In the genomic region with DNA sequence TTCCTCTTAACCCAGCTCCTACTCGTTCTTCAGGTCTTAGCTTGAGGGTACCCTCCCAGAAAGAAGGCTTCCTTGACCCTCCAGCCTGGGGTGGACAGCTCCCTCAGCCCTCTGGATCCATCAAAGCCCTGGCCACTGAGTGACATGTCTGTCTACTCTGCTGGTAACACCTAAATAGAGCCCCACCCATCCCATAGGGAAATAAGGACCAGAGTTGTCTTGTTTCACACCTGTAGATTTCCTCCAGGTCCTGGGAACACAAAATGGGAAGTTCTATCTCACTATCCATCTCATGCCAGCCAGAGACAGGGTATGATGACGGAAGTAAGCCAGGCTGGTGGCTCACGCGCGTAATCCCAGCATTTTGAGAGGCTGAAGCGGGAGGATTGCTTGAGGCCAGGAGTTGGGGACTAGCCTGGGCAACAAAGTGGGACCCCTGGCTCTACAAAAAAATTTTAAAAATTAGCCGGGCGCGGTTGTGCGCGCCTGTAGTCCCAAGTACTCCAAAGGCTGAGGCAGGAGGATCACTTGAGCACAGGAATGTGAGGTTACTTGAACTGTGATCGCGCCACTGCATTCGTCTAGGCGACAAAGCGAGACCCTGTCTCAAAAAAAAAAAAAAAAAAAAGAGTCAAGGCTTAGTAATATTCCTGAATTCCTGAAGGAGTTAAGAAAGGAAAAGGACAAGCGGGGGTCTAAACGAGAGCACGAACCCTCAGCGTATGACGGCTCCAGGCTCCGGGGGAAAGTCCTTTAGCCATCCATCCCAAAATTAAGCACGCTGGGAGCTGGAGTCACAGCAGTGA, we compare ENCODE assay signal across 8 cellular contexts. TPM values are rescaled to one million over a fixed set of nuclear protein-coding genes. Genes with fewer than 3 reads are reported as not detected.
DNase-seq lines count a peak whose midpoint lies in the region; ATAC-seq, FAIRE-seq and TF ChIP-seq lines count a peak whose summit lies in the region.

No MANE protein-coding gene starts in this region.

- peak overlapping the region; percentile 100 for H3K23ac ChIP-seq in IMR-90 (ENCODE audit: low read depth, low read length)

- TSS peak; percentile 50 for BruUV-seq in IMR-90 (replicated peaks; lab: Mats Ljungman, UMichigan)

- H3K9ac ChIP-seq in IMR-90 (ENCODE audit: low read depth, low read length) (peak overlapping the region; percentile 100), astrocyte (ENCODE audit: low read length) (peak overlapping the region; percentile 95), keratinocyte (ENCODE audit: control insufficient read depth, extremely low read depth, insufficient read depth, low read length) (peak overlapping the region; percentile 95)

- H2AK5ac ChIP-seq in IMR-90 (ENCODE audit: low read depth, low read length), result peak overlapping the region; percentile 33

- TF ChIP-seq RAD21 in IMR-90 (IDR thresholded peaks at IDR 0.05; ENCODE audit: low read length), result no peak

- DNase-seq in BJ (ENCODE audit: low read depth) (no peak), IMR-90 (no peak), astrocyte (ENCODE audit: low read depth) (no peak), keratinocyte (ENCODE audit: low read depth, low spot score) (no peak), GM12892 (ENCODE audit: insufficient read length) (no peak), NK-92 (lab: John Stamatoyannopoulos, UW; ENCODE audit: unreplicated experiment) (no peak)
- DNase-seq in stimulated activated naive B cell treated with anti-CD40 and anti-IgM and Interleukin-4, amounts not matched to agents 10 μg/mL and 1 μg/mL and 100 μg/mL, for 72 hours, result no peak
- DNase-seq in stimulated activated CD4-positive, alpha-beta T cell treated with anti-CD3 and anti-CD28 coated beads, Interleukin-2, amount 100 ng/mL, for 24 hours, result no peak

- H4K8ac ChIP-seq in IMR-90 (ENCODE audit: low read depth in 2 of 2, low read length in 2 of 2), result peak overlapping the region; percentile 97 to 98

- H3K36me3 ChIP-seq in BJ (ENCODE audit: control insufficient read depth, insufficient read depth, low read length), result peaks cover 25% of the 10 kb centered on the region
- peaks cover 43% of the 10 kb centered on the region for H3K36me3 ChIP-seq in IMR-90 (ENCODE audit: control insufficient read depth, insufficient read depth, low read length)
- peaks cover 31% of the 10 kb centered on the region for H3K36me3 ChIP-seq in astrocyte (ENCODE audit: insufficient read depth, low read length)
- peaks cover 25 to 30% of the 10 kb centered on the region in 2 experiments for H3K36me3 ChIP-seq in keratinocyte (ENCODE audit: control insufficient read depth in 2 of 2, extremely low read depth in 1 of 2, insufficient read depth in 2 of 2, low read length in 2 of 2)

- H3K4me1 ChIP-seq in IMR-90 (ENCODE audit: control insufficient read depth, insufficient read depth, low read length), result peaks cover 7% of the 10 kb centered on the region
- H3K4me1 ChIP-seq in astrocyte (ENCODE audit: insufficient read depth, low read length), result peaks cover 22% of the 10 kb centered on the region
- H3K4me1 ChIP-seq in keratinocyte (ENCODE audit: control insufficient read depth, extremely low read depth, insufficient read depth, low read length), result peaks cover 24% of the 10 kb centered on the region

- H3K27me3 Mint-ChIP-seq in astrocyte (ENCODE audit: low read depth, unreplicated experiment), result no peaks in the 10 kb centered on the region
- H3K27me3 Mint-ChIP-seq in stimulated activated naive B cell treated with anti-CD40 and anti-IgM and Interleukin-4, amounts not matched to agents 10 μg/mL and 1 μg/mL and 100 μg/mL, for 72 hours, result no peaks in the 10 kb centered on the region

- peak; percentile 1; the same call in 1 of the 2 replicates for ATAC-seq in IMR-90 (ENCODE audit: low read depth)
- peak; percentile 10 to 24 for ATAC-seq in stimulated activated naive B cell treated with anti-CD40 and anti-IgM and Interleukin-4, amounts not matched to agents 10 μg/mL and 1 μg/mL and 100 μg/mL, for 72 hours (replicated peaks)

- H3K56ac ChIP-seq in IMR-90 (ENCODE audit: extremely low read depth, insufficient read depth, low read length), result peak overlapping the region; percentile 99

- peak overlapping the region; percentile 100 for H3K4ac ChIP-seq in IMR-90 (ENCODE audit: low read depth, low read length)

- H2BK15ac ChIP-seq in IMR-90 (ENCODE audit: low read depth, low read length), result peak overlapping the region; percentile 63; the same call in 2 of the 3 replicates

- H3K9me3 Mint-ChIP-seq in astrocyte (ENCODE audit: unreplicated experiment), result no peaks in the 10 kb centered on the region
- no peaks in the 10 kb centered on the region for H3K9me3 Mint-ChIP-seq in stimulated activated naive B cell treated with anti-CD40 and anti-IgM and Interleukin-4, amounts not matched to agents 10 μg/mL and 1 μg/mL and 100 μg/mL, for 72 hours

- peak overlapping the region; percentile 100 for H3K14ac ChIP-seq in IMR-90 (replicated peaks; ENCODE audit: low read depth, low read length)

- H3K27me3 ChIP-seq in BJ (ENCODE audit: control insufficient read depth, insufficient read depth, low read length), result no peaks in the 10 kb centered on the region
- no peaks in the 10 kb centered on the region for H3K27me3 ChIP-seq in IMR-90 (ENCODE audit: control insufficient read depth, insufficient read depth, low read length)
- no peaks in the 10 kb centered on the region for H3K27me3 ChIP-seq in astrocyte (ENCODE audit: insufficient read depth, low read length)
- H3K27me3 ChIP-seq in keratinocyte (ENCODE audit: control insufficient read depth, extremely low read depth, insufficient read depth, low read length), result no peaks in the 10 kb centered on the region

- H2BK5ac ChIP-seq in IMR-90 (ENCODE audit: low read depth, low read length, poor library complexity, severe bottlenecking), result peak overlapping the region; percentile 93

- TF ChIP-seq CTCF in BJ (IDR thresholded peaks at IDR 0.05; ENCODE audit: insufficient read depth, low read depth, low read length) (no peak), IMR-90 (conservative IDR thresholded peaks at IDR 0.05; ENCODE audit: low read depth, low read length) (no peak), astrocyte (IDR thresholded peaks at IDR 0.05; ENCODE audit: insufficient read depth, low read depth, low read length) (no peak), keratinocyte (optimal IDR thresholded peaks at IDR 0.05 in 1 of 3, IDR thresholded peaks at IDR 0.05 in 1 of 3, conservative IDR thresholded peaks at IDR 0.05 in 1 of 3; ENCODE audit: extremely low read depth in 1 of 3, insufficient read depth in 2 of 3, low read length in 3 of 3) (no peak)

- 50% methylated on average over 2 of the region's 23 CpGs; no CpG with 5 or more reads in 1 of the 2 experiments for WGBS in IMR-90 (ENCODE audit: extremely low coverage in 2 of 2, insufficient read length in 1 of 2), 2 experiments

- H3K27ac ChIP-seq in IMR-90 (ENCODE audit: insufficient read depth, low read length) (peak overlapping the region; percentile 96), astrocyte (ENCODE audit: low read depth, low read length) (peak overlapping the region; percentile 93), keratinocyte (ENCODE audit: control insufficient read depth, insufficient read depth, low read length) (peak overlapping the region; percentile 97)

- H2BK20ac ChIP-seq in IMR-90 (ENCODE audit: low read depth, low read length), result peak overlapping the region; percentile 72; the same call in 1 of the 2 replicates

- H3K9me3 ChIP-seq in IMR-90 (ENCODE audit: control insufficient read depth, insufficient read depth, low read length), result no peaks in the 10 kb centered on the region
- H3K9me3 ChIP-seq in astrocyte (ENCODE audit: insufficient read depth, low read depth, low read length), result no peaks in the 10 kb centered on the region
- no peaks in the 10 kb centered on the region for H3K9me3 ChIP-seq in keratinocyte (ENCODE audit: control insufficient read depth, low read depth, low read length)

- FAIRE-seq in astrocyte (lab: Jason Lieb, UNC) (no peak), keratinocyte (lab: Jason Lieb, UNC) (no peak), GM12892 (lab: Jason Lieb, UNC) (no peak)

- H3K36me3 Mint-ChIP-seq in astrocyte (ENCODE audit: low read depth, unreplicated experiment), result peaks cover 16% of the 10 kb centered on the region
- peaks cover 27 to 59% of the 10 kb centered on the region in 2 donors for H3K36me3 Mint-ChIP-seq in stimulated activated naive B cell treated with anti-CD40 and anti-IgM and Interleukin-4, amounts not matched to agents 10 μg/mL and 1 μg/mL and 100 μg/mL, for 72 hours

- in situ Hi-C loops in IMR-90 (cut with MboI; ENCODE audit: low sequenced_read_pairs), result no loop called here

- H3K4me1 Mint-ChIP-seq in astrocyte (ENCODE audit: low read depth, unreplicated experiment), result peaks cover 33% of the 10 kb centered on the region
- peaks cover 36 to 60% of the 10 kb centered on the region in 2 donors for H3K4me1 Mint-ChIP-seq in stimulated activated naive B cell treated with anti-CD40 and anti-IgM and Interleukin-4, amounts not matched to agents 10 μg/mL and 1 μg/mL and 100 μg/mL, for 72 hours

- H2BK120ac ChIP-seq in IMR-90 (ENCODE audit: low read depth, low read length), result peak overlapping the region; percentile 91

- no peak for TF ChIP-seq POLR2A in IMR-90 (IDR thresholded peaks at IDR 0.05; ENCODE audit: low read depth, low read length)
- TF ChIP-seq POLR2A in GM12892 (IDR thresholded peaks at IDR 0.05; ENCODE audit: low read depth, low read length), result no peak

- dilution Hi-C loops in IMR-90 (cut with HindIII; ENCODE audit: low sequenced_read_pairs, unreplicated experiment), result no loop called here
- dilution Hi-C loops in keratinocyte (cut with MboI; ENCODE audit: extremely low pct_ligation_motif_present, low sequenced_read_pairs), result no loop called here

- H4K20me1 ChIP-seq in IMR-90 (ENCODE audit: insufficient read depth, low read length) (peaks cover 22% of the 10 kb centered on the region; the same call in 1 of the 2 replicates), astrocyte (ENCODE audit: insufficient read depth, low read length) (peaks cover 56% of the 10 kb centered on the region), keratinocyte (ENCODE audit: control insufficient read depth, extremely low read depth, insufficient read depth, low read length) (no peaks in the 10 kb centered on the region)

- H3K4me2 ChIP-seq in IMR-90 (ENCODE audit: low read depth, low read length) (peak overlapping the region; percentile 88), astrocyte (ENCODE audit: low read length) (peak overlapping the region; percentile 97), keratinocyte (ENCODE audit: control insufficient read depth, extremely low read depth, insufficient read depth, low read depth, low read length) (peak overlapping the region; percentile 99)

- H3K4me3 Mint-ChIP-seq in astrocyte (ENCODE audit: unreplicated experiment), result peak overlapping the region; percentile 99
- peak overlapping the region; percentile 94 to 99 for H3K4me3 Mint-ChIP-seq in stimulated activated naive B cell treated with anti-CD40 and anti-IgM and Interleukin-4, amounts not matched to agents 10 μg/mL and 1 μg/mL and 100 μg/mL, for 72 hours

- POLR2A ChIA-PET in BJ (lab: Charles Lee) (no interaction called here), IMR-90 (lab: Charles Lee; ENCODE audit: unreplicated experiment) (interaction anchor here (0.7 kb wide), 1 partner anchor 23 kb away, joined by 3 read pairs; no protein-coding TSS in a partner anchor)

- peak overlapping the region; percentile 48 for H3K4me3 ChIP-seq in BJ (ENCODE audit: low read depth, low read length)
- peak overlapping the region; percentile 72 for H3K4me3 ChIP-seq in IMR-90 (ENCODE audit: insufficient read depth, low read depth, low read length)
- peak overlapping the region; percentile 91 for H3K4me3 ChIP-seq in astrocyte (ENCODE audit: insufficient read depth, low read depth, low read length)
- peak overlapping the region; percentile 79 to 95 (median 89) for H3K4me3 ChIP-seq in keratinocyte (ENCODE audit: control insufficient read depth in 2 of 3, extremely low read depth in 1 of 3, insufficient read depth in 2 of 3, low read depth in 1 of 3, low read length in 3 of 3)

- H3K79me1 ChIP-seq in IMR-90 (ENCODE audit: low read depth in 1 of 2, low read length in 2 of 2), result peaks cover 16 to 52% of the 10 kb centered on the region in 2 experiments; a peak in 3 of 4 replicates

- H3K27ac Mint-ChIP-seq in astrocyte (ENCODE audit: unreplicated experiment), result peak overlapping the region; percentile 100
- H3K27ac Mint-ChIP-seq in stimulated activated naive B cell treated with anti-CD40 and anti-IgM and Interleukin-4, amounts not matched to agents 10 μg/mL and 1 μg/mL and 100 μg/mL, for 72 hours, result peak overlapping the region; percentile 99

- peak overlapping the region; percentile 94 for H4K91ac ChIP-seq in IMR-90 (ENCODE audit: insufficient read depth, low read depth, low read length)

- H3K79me2 ChIP-seq in astrocyte (ENCODE audit: insufficient read depth, low read length) (peaks cover 40% of the 10 kb centered on the region), keratinocyte (ENCODE audit: control insufficient read depth, insufficient read depth, low read length) (peaks cover 28% of the 10 kb centered on the region)

- intact Hi-C loops in IMR-90 (cut with micrococcal nuclease), result loop anchor here (1.0 to 5.0 kb wide), 4 partner anchors 43 to 335 kb away; a partner anchor contains a TSS

- H2AFZ ChIP-seq in IMR-90 (replicated peaks; ENCODE audit: low read length, poor library complexity), result peak overlapping the region; percentile 97
- peak overlapping the region; percentile 69 for H2AFZ ChIP-seq in astrocyte (ENCODE audit: low read depth, low read length)
- H2AFZ ChIP-seq in keratinocyte (ENCODE audit: control insufficient read depth, low read length), result peak overlapping the region; percentile 92

- H3K9me1 ChIP-seq in IMR-90 (ENCODE audit: insufficient read depth, low read length) (no peaks in the 10 kb centered on the region; the same call in none of the 2 replicates), keratinocyte (ENCODE audit: control insufficient read depth, extremely low read depth, insufficient read depth, low read length) (no peaks in the 10 kb centered on the region)

- peak overlapping the region; percentile 96 for H3K18ac ChIP-seq in IMR-90 (ENCODE audit: low read depth, low read length)

- peak overlapping the region; percentile 97 for H4K5ac ChIP-seq in IMR-90 (ENCODE audit: low read depth, low read length)

- CTCF ChIA-PET in BJ (lab: Yijun Ruan, JAX), result interaction anchor here (0.6 to 5.3 kb wide), 30 partner anchors 9 to 183 kb away, joined by 3 to 83 read pairs (median 4); a partner anchor contains a TSS
- CTCF ChIA-PET in IMR-90 (lab: Yijun Ruan, JAX), result interaction anchor here (0.6 to 1.8 kb wide), 8 partner anchors 11 to 123 kb away, joined by 3 to 8 read pairs (median 4); no protein-coding TSS in a partner anchor

- H2AK9ac ChIP-seq in IMR-90 (replicated peaks; ENCODE audit: low read depth, low read length, poor library complexity), result peak overlapping the region; percentile 95

RNA-seq across cellular contexts. Expression of a gene that starts 0.5 kb away (rescaled TPM):
- polyA plus RNA-seq in BJ (2011; rRNA removed) (7.2 and 10.3 TPM in 2 replicates), IMR-90 (2012; rRNA removed) (11.0 and 11.9 TPM in 2 replicates), keratinocyte (6.8 to 9.6 TPM (median 9.5 TPM) in 3 replicates)
- 8.2 and 11.0 TPM in 2 replicates for polyA minus RNA-seq in BJ (2011; rRNA and poly(A)+ RNA removed)
- total RNA-seq in IMR-90 (2012; rRNA removed) (4.1 and 5.8 TPM in 2 replicates), astrocyte (15.2 and 18.1 TPM in 2 replicates)
- 8.9 and 11.5 TPM in 2 replicates for polyA plus RNA-seq in IMR-90 (2012; cell fraction: cytosol; rRNA removed)
- polyA plus RNA-seq in IMR-90 (2012; cell fraction: nucleus; rRNA removed; ENCODE audit: low replicate concordance), result 14.3 and 15.7 TPM in 2 replicates
- polyA plus RNA-seq in keratinocyte (2011; ENCODE audit: low read depth), result 6.2 TPM
- 6.1 and 8.4 TPM in 2 replicates for polyA plus RNA-seq in keratinocyte (2011; cell fraction: cytosol; rRNA removed)
- polyA plus RNA-seq in keratinocyte (2011; cell fraction: nucleus; rRNA removed), result 13.7 and 17.1 TPM in 2 replicates
- polyA plus RNA-seq in keratinocyte (2012; ENCODE audit: low replicate concordance), result 8.5 and 17.6 TPM in 2 replicates
- polyA minus RNA-seq in keratinocyte, result 9.0 to 34.6 TPM (median 9.3 TPM) in 3 replicates
- polyA minus RNA-seq in keratinocyte (2011; cell fraction: cytosol; rRNA and poly(A)+ RNA removed), result 7.7 TPM
- 7.8 and 10.6 TPM in 2 replicates for polyA minus RNA-seq in keratinocyte (2011; cell fraction: nucleus; rRNA and poly(A)+ RNA removed)
- polyA plus RNA-seq in GM12892 (2012; ENCODE audit: missing spikeins), result 12.6 TPM

RNA-seq across cellular contexts. Expression of a gene that starts 44.3 kb away (rescaled TPM):
- polyA plus RNA-seq in BJ (2011; rRNA removed), result 7.3 and 11.2 TPM in 2 replicates
- 24.6 and 35.6 TPM in 2 replicates for polyA minus RNA-seq in BJ (2011; rRNA and poly(A)+ RNA removed)
- 3.2 and 3.9 TPM in 2 replicates for total RNA-seq in IMR-90 (2012; rRNA removed)
- polyA plus RNA-seq in IMR-90 (2012; rRNA removed), result 26.7 and 27.8 TPM in 2 replicates
- polyA plus RNA-seq in IMR-90 (2012; cell fraction: cytosol; rRNA removed), result 26.6 and 36.6 TPM in 2 replicates
- 47.5 and 90.5 TPM in 2 replicates for polyA plus RNA-seq in IMR-90 (2012; cell fraction: nucleus; rRNA removed; ENCODE audit: low replicate concordance)
- total RNA-seq in astrocyte, result 155 and 199 TPM in 2 replicates
- 4.3 to 11.0 TPM (median 5.8 TPM) in 3 replicates for polyA plus RNA-seq in keratinocyte
- 11.2 TPM for polyA plus RNA-seq in keratinocyte (2011; ENCODE audit: low read depth)
- 5.6 and 13.6 TPM in 2 replicates for polyA plus RNA-seq in keratinocyte (2011; cell fraction: cytosol; rRNA removed)
- 20.7 and 23.7 TPM in 2 replicates for polyA plus RNA-seq in keratinocyte (2011; cell fraction: nucleus; rRNA removed)
- 32.2 and 60.1 TPM in 2 replicates for polyA plus RNA-seq in keratinocyte (2012; ENCODE audit: low replicate concordance)
- 7.1 to 54.7 TPM (median 23.9 TPM) in 3 replicates for polyA minus RNA-seq in keratinocyte
- 38.9 TPM for polyA minus RNA-seq in keratinocyte (2011; cell fraction: cytosol; rRNA and poly(A)+ RNA removed)
- 17.8 and 22.6 TPM in 2 replicates for polyA minus RNA-seq in keratinocyte (2011; cell fraction: nucleus; rRNA and poly(A)+ RNA removed)
- polyA plus RNA-seq in GM12892 (2012; ENCODE audit: missing spikeins), result 23.4 TPM

RNA-seq across cellular contexts. Expression of a gene that starts 45.3 kb away (rescaled TPM):
- 35.4 and 37.9 TPM in 2 replicates for polyA plus RNA-seq in BJ (2011; rRNA removed)
- 34.5 and 35.9 TPM in 2 replicates for polyA minus RNA-seq in BJ (2011; rRNA and poly(A)+ RNA removed)
- total RNA-seq in IMR-90 (2012; rRNA removed), result 50.7 and 56.1 TPM in 2 replicates
- 67.3 and 68.1 TPM in 2 replicates for polyA plus RNA-seq in IMR-90 (2012; rRNA removed)
- 51.7 and 53.7 TPM in 2 replicates for polyA plus RNA-seq in IMR-90 (2012; cell fraction: cytosol; rRNA removed)
- 65.4 and 102 TPM in 2 replicates for polyA plus RNA-seq in IMR-90 (2012; cell fraction: nucleus; rRNA removed; ENCODE audit: low replicate concordance)
- total RNA-seq in astrocyte, result 164 and 174 TPM in 2 replicates
- polyA plus RNA-seq in keratinocyte, result 21.1 to 48.3 TPM (median 40.2 TPM) in 3 replicates
- 36.4 TPM for polyA plus RNA-seq in keratinocyte (2011; ENCODE audit: low read depth)
- 24.8 and 36.4 TPM in 2 replicates for polyA plus RNA-seq in keratinocyte (2011; cell fraction: cytosol; rRNA removed)
- 49.5 and 56.5 TPM in 2 replicates for polyA plus RNA-seq in keratinocyte (2011; cell fraction: nucleus; rRNA removed)
- 47.9 and 119 TPM in 2 replicates for polyA plus RNA-seq in keratinocyte (2012; ENCODE audit: low replicate concordance)
- polyA minus RNA-seq in keratinocyte, result 34.9 to 90.5 TPM (median 43.5 TPM) in 3 replicates
- polyA minus RNA-seq in keratinocyte (2011; cell fraction: cytosol; rRNA and poly(A)+ RNA removed), result 36.6 TPM
- polyA minus RNA-seq in keratinocyte (2011; cell fraction: nucleus; rRNA and poly(A)+ RNA removed), result 25.3 and 44.1 TPM in 2 replicates
- polyA plus RNA-seq in GM12892 (2012; ENCODE audit: missing spikeins), result 128 TPM

RNA-seq across cellular contexts. Expression of a gene that starts 54.5 kb away (rescaled TPM):
- polyA plus RNA-seq in BJ (2011; rRNA removed), result 6.6 and 10.9 TPM in 2 replicates
- polyA minus RNA-seq in BJ (2011; rRNA and poly(A)+ RNA removed), result 2.1 and 2.5 TPM in 2 replicates
- 4.7 and 6.1 TPM in 2 replicates for total RNA-seq in IMR-90 (2012; rRNA removed)
- polyA plus RNA-seq in IMR-90 (2012; rRNA removed), result 9.7 and 11.5 TPM in 2 replicates
- polyA plus RNA-seq in IMR-90 (2012; cell fraction: cytosol; rRNA removed), result 10.3 and 13.1 TPM in 2 replicates
- 4.0 and 7.2 TPM in 2 replicates for polyA plus RNA-seq in IMR-90 (2012; cell fraction: nucleus; rRNA removed; ENCODE audit: low replicate concordance)
- total RNA-seq in astrocyte, result 5.5 and 5.9 TPM in 2 replicates
- 2.8 to 3.4 TPM (median 3.0 TPM) in 3 replicates for polyA plus RNA-seq in keratinocyte
- 0.59 TPM for polyA plus RNA-seq in keratinocyte (2011; ENCODE audit: low read depth)
- 1.5 and 3.5 TPM in 2 replicates for polyA plus RNA-seq in keratinocyte (2011; cell fraction: cytosol; rRNA removed)
- 1.8 and 2.4 TPM in 2 replicates for polyA plus RNA-seq in keratinocyte (2011; cell fraction: nucleus; rRNA removed)
- polyA plus RNA-seq in keratinocyte (2012; ENCODE audit: low replicate concordance), result 2.8 and 4.8 TPM in 2 replicates
- 0.76 to 1.8 TPM (median 1.6 TPM) in 3 replicates for polyA minus RNA-seq in keratinocyte
- 6.7 TPM for polyA minus RNA-seq in keratinocyte (2011; cell fraction: cytosol; rRNA and poly(A)+ RNA removed)
- 1.0 and 1.2 TPM in 2 replicates for polyA minus RNA-seq in keratinocyte (2011; cell fraction: nucleus; rRNA and poly(A)+ RNA removed)
- 3.5 TPM for polyA plus RNA-seq in GM12892 (2012; ENCODE audit: missing spikeins)
